Comparison of ENCODE assay signal across 1 cellular context in genomic region chr7:74579800-74580685, GRCh38.
TF ChIP-seq lines count a peak whose summit lies in the region.

No MANE protein-coding gene starts in this region.

TF ChIP-seq in HepG2, 621 proteins besides CTCF, POLR2A, EP300 and RAD21 (continued from another document and continues in another):
- TF ChIP-seq AKNA (CRISPR knock-in tag; IDR thresholded peaks at IDR 0.05; ENCODE audit: borderline replicate concordance): no peak
- no peak for TF ChIP-seq EZH2 (conservative IDR thresholded peaks at IDR 0.05; ENCODE audit: low read depth, low read length)
- TF ChIP-seq ZNF275 (CRISPR knock-in tag; IDR thresholded peaks at IDR 0.05; ENCODE audit: borderline replicate concordance): no peak
- TF ChIP-seq ZUFSP (CRISPR knock-in tag; IDR thresholded peaks at IDR 0.05; ENCODE audit: borderline replicate concordance): no peak
- 0 out of 2 replicates have a peak, but pooled peaks have one; percentile 48 for TF ChIP-seq ZBTB46 (CRISPR knock-in tag; IDR thresholded peaks at IDR 0.05; ENCODE audit: borderline replicate concordance)
- no peak for TF ChIP-seq PLRG1 (conservative IDR thresholded peaks at IDR 0.05)
- 0 out of 2 replicates have a peak, but pooled peaks have one; percentile 63 for TF ChIP-seq ZNF691 (CRISPR knock-in tag; IDR thresholded peaks at IDR 0.05; ENCODE audit: borderline replicate concordance, low read depth)
- peak; percentile 47; the same call in 1 of the 2 replicates for TF ChIP-seq KLF6 (CRISPR knock-in tag; IDR thresholded peaks at IDR 0.05)
- peak; percentile 95 for TF ChIP-seq ZNF501 (CRISPR knock-in tag; IDR thresholded peaks at IDR 0.05)
- no peak for TF ChIP-seq ZNF576 (CRISPR knock-in tag; IDR thresholded peaks at IDR 0.05)
- TF ChIP-seq RCOR2 (CRISPR knock-in tag; IDR thresholded peaks at IDR 0.05): peak; percentile 99
- TF ChIP-seq GRHL1 (CRISPR knock-in tag; conservative IDR thresholded peaks at IDR 0.05): no peak
- TF ChIP-seq KDM6A (CRISPR knock-in tag; IDR thresholded peaks at IDR 0.05; ENCODE audit: low read depth): peak; percentile 86
- TF ChIP-seq ZNF788 (CRISPR knock-in tag; IDR thresholded peaks at IDR 0.05; ENCODE audit: borderline replicate concordance): peak; percentile 84; the same call in 1 of the 2 replicates
- TF ChIP-seq ZNF878 (CRISPR knock-in tag; IDR thresholded peaks at IDR 0.05): no peak
- TF ChIP-seq POGK (CRISPR knock-in tag; conservative IDR thresholded peaks at IDR 0.05): 0 out of 2 replicates have a peak, but pooled peaks have one; percentile 18
- no peak; the same call in 1 of the 2 replicates for TF ChIP-seq PAWR (CRISPR knock-in tag; IDR thresholded peaks at IDR 0.05; ENCODE audit: borderline replicate concordance)
- no peak for TF ChIP-seq SOX6 (IDR thresholded peaks at IDR 0.05)
- peak; percentile 79 for TF ChIP-seq SOX6 (CRISPR knock-in tag; IDR thresholded peaks at IDR 0.05)
- no peak for TF ChIP-seq ZBTB44 (CRISPR knock-in tag; IDR thresholded peaks at IDR 0.05)
- TF ChIP-seq LCORL (IDR thresholded peaks at IDR 0.05): no peak
- peak; percentile 89 for TF ChIP-seq LCORL (CRISPR knock-in tag; IDR thresholded peaks at IDR 0.05)
- no peak for TF ChIP-seq NFAT5 (CRISPR knock-in tag; IDR thresholded peaks at IDR 0.05)
- 0 out of 2 replicates have a peak, but pooled peaks have one; percentile 52 for TF ChIP-seq AHR (CRISPR knock-in tag; IDR thresholded peaks at IDR 0.05)
- TF ChIP-seq DNMT3B (CRISPR knock-in tag; conservative IDR thresholded peaks at IDR 0.05): no peak
- TF ChIP-seq SPEN (CRISPR knock-in tag; IDR thresholded peaks at IDR 0.05; ENCODE audit: low read depth): peak; percentile 66; the same call in 1 of the 2 replicates
- TF ChIP-seq ZSCAN29 (CRISPR knock-in tag; conservative IDR thresholded peaks at IDR 0.05): peak; percentile 91
- no peak for TF ChIP-seq ZSCAN20 (CRISPR knock-in tag; IDR thresholded peaks at IDR 0.05; ENCODE audit: borderline replicate concordance)
- TF ChIP-seq POLR2AphosphoS5 (IDR thresholded peaks at IDR 0.05; ENCODE audit: low read depth, low read length): peak; percentile 51
- peak in 1 of 2 experiments; percentile 75; a peak in 1 of 4 replicates for TF ChIP-seq ATF4 (CRISPR knock-in tag; IDR thresholded peaks at IDR 0.05)
- peak; percentile 56; the same call in 1 of the 2 replicates for TF ChIP-seq ELF3 (CRISPR knock-in tag; IDR thresholded peaks at IDR 0.05)
